In the genomic region with DNA sequence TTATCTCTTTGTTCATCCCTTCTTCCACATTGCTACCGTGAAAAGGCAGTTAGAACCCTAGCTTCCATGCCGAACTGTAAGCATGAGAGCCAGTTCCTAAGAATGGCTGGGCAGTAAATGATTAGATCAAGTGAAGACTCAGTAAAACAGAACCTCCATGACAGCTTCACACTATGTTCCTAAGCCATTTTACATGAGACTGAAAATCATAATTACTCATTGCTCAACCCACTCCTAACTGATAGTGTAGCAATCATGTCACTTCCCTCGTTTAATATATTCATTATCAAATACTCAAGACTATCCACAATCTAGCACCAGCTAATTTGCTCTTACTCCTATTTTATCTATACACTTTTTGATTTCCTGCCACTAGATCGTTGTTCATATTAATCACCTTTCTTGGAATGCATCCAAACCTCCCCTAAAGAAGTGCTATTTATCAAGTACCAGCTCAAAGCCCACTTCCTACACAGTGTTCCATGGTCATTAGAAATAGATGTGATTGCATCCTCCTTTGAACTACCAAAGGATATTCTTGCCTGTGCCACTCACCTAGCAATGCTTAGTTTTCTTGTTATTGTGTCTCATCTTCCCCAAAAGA, we compare ENCODE assay signal across 14 cellular contexts. TPM values are rescaled to one million over a fixed set of nuclear protein-coding genes. Genes with fewer than 3 reads are reported as not detected.
DNase-seq lines count a peak whose midpoint lies in the region; ATAC-seq lines count a peak whose summit lies in the region.
"Had no signal": no experiment of that assay in that cellular context is flagged by ENCODE, and none has a peak within 500 bp of the region (broad histone marks: within the 10 kb centered on the region; RNA-seq: fewer than 3 reads in every experiment).

No MANE protein-coding gene starts in this region.

- no peaks in the 10 kb centered on the region for H3K27me3 Mint-ChIP-seq in activated T-cell treated with anti-CD3 and anti-CD28 coated beads, Interleukin-2, amount 50 U/mL, for 4 hours (ENCODE audit: low read depth)
- no peaks in the 10 kb centered on the region for H3K27me3 Mint-ChIP-seq in stimulated activated naive CD8-positive, alpha-beta T cell treated with anti-CD3 and anti-CD28 coated beads, Interleukin-15, Interleukin-2, amounts not matched to agents 100 ng/mL and 50 ng/mL, for 24 hours
- H3K27me3 Mint-ChIP-seq: B cell had no signal

- H3K4me3 Mint-ChIP-seq in activated T-cell treated with anti-CD3 and anti-CD28 coated beads, Interleukin-2, amount 50 U/mL, for 4 hours = peak overlapping the region; percentile 16
- H3K4me3 Mint-ChIP-seq in stimulated activated naive CD8-positive, alpha-beta T cell treated with anti-CD3 and anti-CD28 coated beads, Interleukin-15, Interleukin-2, amounts not matched to agents 100 ng/mL and 50 ng/mL, for 24 hours = peak overlapping the region; percentile 9
- H3K4me3 Mint-ChIP-seq: B cell had no signal

- no peak for DNase-seq in activated T-cell treated with anti-CD3 and anti-CD28 coated beads, Interleukin-2, amount 50 U/mL, for 4 hours
- DNase-seq in activated T-cell treated with anti-CD3 and anti-CD28 coated beads, Interleukin-2, amount 50 U/mL, for 1 hour = no peak
- DNase-seq in NCI-H226 = peak; percentile 39
- peak; percentile 34 for DNase-seq in dermis blood vessel endothelial cell
- DNase-seq in stimulated activated CD4-positive, alpha-beta T cell treated with anti-CD3 and anti-CD28 coated beads, Interleukin-4, amount 100 ng/mL, for 1 hour = no peak
- DNase-seq in NCI-H2171 (lab: John Stamatoyannopoulos, UW) = no peak
- DNase-seq: activated gamma-delta T cell treated with Interleukin-2 at 50 U/mL for 16 hours; effector CD4-positive, alpha-beta T cell; heart right ventricle; NCI-H1436; PC-9 had no signal

- H3K9me3 Mint-ChIP-seq in activated T-cell treated with anti-CD3 and anti-CD28 coated beads, Interleukin-2, amount 50 U/mL, for 4 hours = no peaks in the 10 kb centered on the region
- no peaks in the 10 kb centered on the region for H3K9me3 Mint-ChIP-seq in stimulated activated naive CD8-positive, alpha-beta T cell treated with anti-CD3 and anti-CD28 coated beads, Interleukin-15, Interleukin-2, amounts not matched to agents 100 ng/mL and 50 ng/mL, for 24 hours

- H3K36me3 Mint-ChIP-seq in activated T-cell treated with anti-CD3 and anti-CD28 coated beads, Interleukin-2, amount 50 U/mL, for 4 hours (ENCODE audit: insufficient read depth) = peaks cover 27% of the 10 kb centered on the region
- peaks cover 39% of the 10 kb centered on the region for H3K36me3 Mint-ChIP-seq in stimulated activated naive CD8-positive, alpha-beta T cell treated with anti-CD3 and anti-CD28 coated beads, Interleukin-15, Interleukin-2, amounts not matched to agents 100 ng/mL and 50 ng/mL, for 24 hours (ENCODE audit: low read depth)

- ATAC-seq in activated T-cell treated with anti-CD3 and anti-CD28 coated beads, Interleukin-2, amount 50 U/mL, for 4 hours = peak; percentile 69 to 77
- no peak for ATAC-seq in HG03196 (IDR thresholded peaks at IDR 0.05; ENCODE audit: unreplicated experiment)

- peak overlapping the region; percentile 28 for H3K27ac Mint-ChIP-seq in stimulated activated naive CD8-positive, alpha-beta T cell treated with anti-CD3 and anti-CD28 coated beads, Interleukin-15, Interleukin-2, amounts not matched to agents 100 ng/mL and 50 ng/mL, for 24 hours

- peaks cover 73% of the 10 kb centered on the region for H3K4me1 Mint-ChIP-seq in activated T-cell treated with anti-CD3 and anti-CD28 coated beads, Interleukin-2, amount 50 U/mL, for 4 hours (ENCODE audit: low read depth)
- peaks cover 76% of the 10 kb centered on the region for H3K4me1 Mint-ChIP-seq in stimulated activated naive CD8-positive, alpha-beta T cell treated with anti-CD3 and anti-CD28 coated beads, Interleukin-15, Interleukin-2, amounts not matched to agents 100 ng/mL and 50 ng/mL, for 24 hours (ENCODE audit: low read depth)

RNA-seq across cellular contexts. Expression of gene TMEM30A, which starts 6.0 kb away (rescaled TPM):
- 10 to 100 TPM; 47.7 to 60.4 (median 55.7) TPM for total RNA-seq in activated T-cell treated with anti-CD3 and anti-CD28 coated beads, Interleukin-2, amount 50 U/mL, for 4 hours
- 282 and 305 TPM in 2 replicates for total RNA-seq in dermis blood vessel endothelial cell

RNA-seq across cellular contexts. Expression of gene COX7A2, which starts 35.0 kb away (rescaled TPM):
- 100 to 1,000 TPM; 469 to 506 (median 486) TPM for total RNA-seq in activated T-cell treated with anti-CD3 and anti-CD28 coated beads, Interleukin-2, amount 50 U/mL, for 4 hours
- 55.8 and 324 TPM in 2 replicates for total RNA-seq in dermis blood vessel endothelial cell

Comparison
In these comparisons a context has a peak if more than half of its experiments do, and no peak if none do; other contexts are left out.
1. DNase-seq: peak in NCI-H226 (single experiment) and dermis blood vessel endothelial cell (single experiment); none in activated T-cell treated with anti-CD3 and anti-CD28 coated beads, Interleukin-2, amount 50 U/mL, for 4 hours (single experiment), activated T-cell treated with anti-CD3 and anti-CD28 coated beads, Interleukin-2, amount 50 U/mL, for 1 hour (single experiment), stimulated activated CD4-positive, alpha-beta T cell treated with anti-CD3 and anti-CD28 coated beads, Interleukin-4, amount 100 ng/mL, for 1 hour (single experiment) and NCI-H2171 (single experiment).